ENCODE assay signal across 14 cellular contexts in the genomic region with DNA sequence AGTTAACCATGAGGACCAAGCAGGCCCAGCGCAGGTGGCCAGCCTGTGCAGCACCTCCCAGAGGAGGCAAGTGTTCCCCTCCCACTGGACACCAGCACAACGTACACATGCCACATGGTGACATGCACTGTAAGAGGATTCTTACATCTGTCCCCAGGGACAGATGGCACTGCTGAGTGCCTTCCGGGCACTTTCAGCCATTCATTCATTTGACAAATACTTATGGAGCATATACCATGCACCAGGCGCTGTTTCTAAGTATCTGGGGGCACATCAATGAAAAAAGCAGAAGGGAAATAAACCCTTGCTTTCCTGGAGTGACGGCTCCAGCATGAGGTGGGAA.
DNase-seq lines count a peak whose midpoint lies in the region; ATAC-seq and TF ChIP-seq lines count a peak whose summit lies in the region.
"Had no signal": no experiment of that assay in that cellular context is flagged by ENCODE, and none has a peak within 500 bp of the region (broad histone marks: within the 10 kb centered on the region; RNA-seq: fewer than 3 reads in every experiment).

No MANE protein-coding gene starts in this region.

- H2AK5ac ChIP-seq in mesendoderm (ENCODE audit: low read length) = peak overlapping the region; percentile 98

- H3K18ac ChIP-seq in mesendoderm (ENCODE audit: low read length) = peak overlapping the region; percentile 22

- TF ChIP-seq POLR2A in uterus (IDR thresholded peaks at IDR 0.05) = no peak

- WGBS in heart right ventricle, 2 donors = 74 to 77% methylated on average over 5 of the region's 5 CpGs
- WGBS in mesendoderm (ENCODE audit: extremely low coverage, insufficient coverage, low lambda C conversion rate) = no CpG with 5 or more reads among the region's 5 CpGs

- H3K23ac ChIP-seq in mesendoderm (ENCODE audit: low read length) = peak overlapping the region; percentile 95

- ATAC-seq in heart right ventricle (no peak), GM18861 (IDR thresholded peaks at IDR 0.05; ENCODE audit: unreplicated experiment) (no peak), GM21576 (IDR thresholded peaks at IDR 0.05; ENCODE audit: unreplicated experiment) (no peak)

- H3K9me3 ChIP-seq in heart right ventricle (no peaks in the 10 kb centered on the region), right atrium auricular region (no peaks in the 10 kb centered on the region), uterus (no peaks in the 10 kb centered on the region)
- H3K9me3 ChIP-seq: tibial artery had no signal

- H3K27ac ChIP-seq in heart right ventricle (peak overlapping the region in 7 of 10 donors; percentile 38 to 96 (median 62)), right atrium auricular region (peak overlapping the region in 1 of 2 donors; percentile 74), mesendoderm (ENCODE audit: low read depth, low read length) (peak overlapping the region; percentile 82), uterus (peak overlapping the region; percentile 64 to 97)
- H3K27ac ChIP-seq: tibial artery had no signal

- DNase-seq in heart right ventricle (no peak), right atrium auricular region (ENCODE audit: low spot score) (no peak), RPMI8226 (peak; percentile 3), mesendoderm (no peak), uterus (no peak), dedifferentiated amniotic fluid mesenchymal stem cell (ENCODE audit: extremely low spot score) (no peak)
- DNase-seq: activated CD4-positive, alpha-beta memory T cell treated with anti-CD3 and anti-CD28 coated beads, Interleukin-2, amount 10 ng/mL, durations not matched to agents 7 days and 5 days; activated gamma-delta T cell; NCI-H1417 treated with DMSO at 0.1 percent for 48 hours; NCI-H526; small intestine had no signal

- no peak overlapping the region for H4K5ac ChIP-seq in mesendoderm (ENCODE audit: low read length)

- H3K56ac ChIP-seq in mesendoderm (ENCODE audit: low read length) = peak overlapping the region; percentile 87

- peak overlapping the region; percentile 96 for H2BK5ac ChIP-seq in mesendoderm (ENCODE audit: low read length)

- no peaks in the 10 kb centered on the region for H3K36me3 ChIP-seq in heart right ventricle
- no peaks in the 10 kb centered on the region for H3K36me3 ChIP-seq in right atrium auricular region
- no peaks in the 10 kb centered on the region for H3K36me3 ChIP-seq in mesendoderm (ENCODE audit: control insufficient read depth, insufficient read depth, low read length)
- H3K36me3 ChIP-seq in uterus = no peaks in the 10 kb centered on the region
- H3K36me3 ChIP-seq: tibial artery had no signal

- H2BK15ac ChIP-seq in mesendoderm (replicated peaks; ENCODE audit: low read depth) = no peak overlapping the region

- no peak overlapping the region for H3K4me2 ChIP-seq in mesendoderm (ENCODE audit: low read length)

- H3K79me2 ChIP-seq in mesendoderm (ENCODE audit: control insufficient read depth, insufficient read depth, low read length) = no peaks in the 10 kb centered on the region

- TF ChIP-seq CTCF in heart right ventricle (IDR thresholded peaks at IDR 0.05) (no peak), right atrium auricular region (IDR thresholded peaks at IDR 0.05) (no peak), uterus (IDR thresholded peaks at IDR 0.05) (no peak)

- H3K79me1 ChIP-seq in mesendoderm (ENCODE audit: low read length) = no peaks in the 10 kb centered on the region

- H4K8ac ChIP-seq in mesendoderm (ENCODE audit: low read depth, low read length) = no peak overlapping the region

- intact Hi-C loops in heart right ventricle (cut with DNase I) = loop anchor here in 4 of 10 donors (5.0 to 10.0 kb wide), 5 partner anchors 61 to 106 kb away; partner anchors contain the start of gene GAS7 (in 2 of the 4)
- intact Hi-C loops in uterus (cut with DNase I; ENCODE audit: low total_unique reads) = no loop called here

- peak overlapping the region; percentile 9 for H2BK120ac ChIP-seq in mesendoderm (ENCODE audit: low read depth, low read length)

- H3K27me3 ChIP-seq in heart right ventricle = no peaks in the 10 kb centered on the region
- no peaks in the 10 kb centered on the region for H3K27me3 ChIP-seq in right atrium auricular region
- no peaks in the 10 kb centered on the region for H3K27me3 ChIP-seq in mesendoderm (ENCODE audit: insufficient read depth, low read length, poor library complexity)
- no peaks in the 10 kb centered on the region for H3K27me3 ChIP-seq in uterus

- no peak overlapping the region for H3K4me3 ChIP-seq in heart right ventricle
- H3K4me3 ChIP-seq in right atrium auricular region = no peak overlapping the region
- no peak overlapping the region for H3K4me3 ChIP-seq in mesendoderm (ENCODE audit: low read length)
- H3K4me3 ChIP-seq in uterus = no peak overlapping the region
- H3K4me3 ChIP-seq: tibial artery had no signal

- peak overlapping the region; percentile 6 for H3K4ac ChIP-seq in mesendoderm (ENCODE audit: low read depth, low read length)

- peak overlapping the region; percentile 25 for H3K9ac ChIP-seq in mesendoderm (ENCODE audit: low read length)

- H3K4me1 ChIP-seq in heart right ventricle (peaks cover 19 to 98% (median 87%) of the 10 kb centered on the region in 9 donors), right atrium auricular region (peaks cover 0 to 97% of the 10 kb centered on the region in 2 donors), mesendoderm (ENCODE audit: control insufficient read depth, low read depth, low read length) (peaks cover 37% of the 10 kb centered on the region), uterus (peaks cover 21% of the 10 kb centered on the region in 2 donors)
